In the genomic region with DNA sequence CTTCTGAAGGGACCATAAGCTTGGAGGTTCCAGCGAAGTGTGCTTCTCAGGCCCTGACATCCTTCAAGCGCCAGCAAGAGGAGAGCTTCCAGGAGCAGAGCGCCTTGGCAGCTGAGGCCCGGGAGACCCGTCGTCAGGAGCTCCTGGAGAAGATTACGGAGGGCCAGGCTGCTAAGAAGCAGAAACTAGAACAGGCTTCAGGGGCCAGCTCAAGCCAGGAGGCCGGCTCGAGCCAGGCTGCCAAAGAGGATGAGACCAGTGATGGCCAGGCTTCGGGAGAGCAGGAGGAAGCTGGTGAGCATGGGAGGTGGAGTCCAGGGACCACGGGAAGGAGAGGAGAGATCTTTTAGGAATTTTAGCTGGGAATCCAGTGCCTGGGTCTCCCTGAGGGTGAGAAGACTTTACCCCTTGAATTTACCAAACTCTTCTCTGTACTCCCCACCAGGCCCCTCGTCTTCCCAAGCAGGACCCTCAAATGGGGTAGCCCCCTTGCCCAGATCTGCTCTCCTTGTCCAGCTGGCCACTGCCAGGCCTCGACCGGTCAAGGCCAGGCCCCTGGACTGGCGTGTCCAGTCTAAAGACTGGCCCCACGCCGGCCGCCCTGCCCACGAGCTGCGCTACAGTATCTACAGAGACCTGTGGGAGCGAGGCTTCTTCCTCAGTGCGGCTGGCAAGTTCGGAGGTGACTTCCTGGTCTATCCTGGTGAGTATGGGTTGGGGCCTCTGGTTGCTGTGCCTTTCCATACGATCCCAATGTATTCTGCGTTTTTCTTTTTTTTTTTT, we compare ENCODE assay signal across 8 cellular contexts. TPM values are rescaled to one million over a fixed set of nuclear protein-coding genes. Genes with fewer than 3 reads are reported as not detected.
DNase-seq lines count a peak whose midpoint lies in the region; TF ChIP-seq lines count a peak whose summit lies in the region.

No MANE protein-coding gene starts in this region.

- DNase-seq in GM23248 (peak; percentile 71), SK-N-MC (ENCODE audit: low read depth, low spot score) (no peak), fibroblast of pulmonary artery (ENCODE audit: low read depth) (peak; percentile 44), skeletal muscle cell (ENCODE audit: low read depth) (no peak), HEK293T (ENCODE audit: extremely low spot score) (no peak), HUDEP-2 (lab: John Stamatoyannopoulos, UW; ENCODE audit: unreplicated experiment in 76 of 76) (no peak), mucosa of gallbladder (ENCODE audit: low spot score) (no peak), 8988T (no peak)

- H4K20me1 ChIP-seq in GM23248 (ENCODE audit: insufficient read depth): no peaks in the 10 kb centered on the region

- CTCF ChIA-PET in HEK293T (lab: Yijun Ruan, JAX): interaction anchor here (0.5 to 0.7 kb wide), 3 partner anchors 9 to 1929 kb away, joined by 3 to 4 read pairs (median 3); a partner anchor contains a TSS

- peaks cover 11% of the 10 kb centered on the region for H3K4me1 ChIP-seq in GM23248 (ENCODE audit: insufficient read depth)

- in situ Hi-C loops in GM23248 (cut with MboI): no loop called here

- H3K9me3 ChIP-seq in GM23248 (ENCODE audit: low read depth): no peaks in the 10 kb centered on the region
- no peaks in the 10 kb centered on the region for H3K9me3 ChIP-seq in SK-N-MC (ENCODE audit: low read depth, low read length)

- peaks cover 58% of the 10 kb centered on the region for H3K79me2 ChIP-seq in GM23248 (ENCODE audit: insufficient read depth)

- 46 to 47% methylated on average over 25 of the region's 25 CpGs for WGBS in GM23248 (ENCODE audit: low coverage in 1 of 2, low lambda C conversion rate in 2 of 2, missing lambda C conversion rate in 2 of 2), 2 experiments

- TF ChIP-seq CTCF in fibroblast of pulmonary artery (IDR thresholded peaks at IDR 0.05; ENCODE audit: low read length, missing control alignments): no peak

- H3K27me3 ChIP-seq in GM23248 (replicated peaks; ENCODE audit: insufficient read depth): no peaks in the 10 kb centered on the region

- peaks cover 18% of the 10 kb centered on the region for H3F3A ChIP-seq in GM23248 (ENCODE audit: insufficient read depth)

- peak overlapping the region; percentile 78 for H2AFZ ChIP-seq in GM23248

- H3K9ac ChIP-seq in GM23248 (peak overlapping the region; percentile 94), SK-N-MC (ENCODE audit: insufficient read length) (peak overlapping the region; percentile 91)

- H3K36me3 ChIP-seq in GM23248 (ENCODE audit: low read depth) (peaks cover 6% of the 10 kb centered on the region), SK-N-MC (ENCODE audit: insufficient read depth, low read length) (peaks cover 23% of the 10 kb centered on the region)

- H3K27ac ChIP-seq in GM23248 (peak overlapping the region; percentile 98), SK-N-MC (peak overlapping the region; percentile 97)

- H3K9me2 ChIP-seq in GM23248 (ENCODE audit: insufficient read depth): no peaks in the 10 kb centered on the region

- POLR2A ChIA-PET in HEK293T (lab: Yijun Ruan, JAX): interaction anchor here (0.9 to 5.7 kb wide), 5 partner anchors 8 to 55 kb away, joined by 4 to 76 read pairs (median 5); a partner anchor contains a TSS

- peak overlapping the region; percentile 86 for H3K4me3 ChIP-seq in GM23248
- H3K4me3 ChIP-seq in SK-N-MC: peak overlapping the region; percentile 88
- H3K4me3 ChIP-seq in fibroblast of pulmonary artery (replicated peaks; ENCODE audit: low read depth, low read length): peak overlapping the region; percentile 84
- peak overlapping the region; percentile 60 for H3K4me3 ChIP-seq in skeletal muscle cell (ENCODE audit: low read depth, low read length)

- H3K4me2 ChIP-seq in GM23248 (ENCODE audit: unreplicated experiment): peak overlapping the region; percentile 90

TF ChIP-seq in HEK293T, 16 proteins besides CTCF, POLR2A, EP300 and RAD21:
- TF ChIP-seq LEF1 (IDR thresholded peaks at IDR 0.05; ENCODE audit: borderline replicate concordance) (no peak), SUZ12 (IDR thresholded peaks at IDR 0.05) (no peak), HDGF (IDR thresholded peaks at IDR 0.05; ENCODE audit: borderline replicate concordance) (no peak), CTBP1 (IDR thresholded peaks at IDR 0.05; ENCODE audit: borderline replicate concordance) (no peak), NFRKB (IDR thresholded peaks at IDR 0.05) (no peak), FOXM1 (IDR thresholded peaks at IDR 0.05; ENCODE audit: borderline replicate concordance) (no peak)
- TF ChIP-seq, protein P1, sequence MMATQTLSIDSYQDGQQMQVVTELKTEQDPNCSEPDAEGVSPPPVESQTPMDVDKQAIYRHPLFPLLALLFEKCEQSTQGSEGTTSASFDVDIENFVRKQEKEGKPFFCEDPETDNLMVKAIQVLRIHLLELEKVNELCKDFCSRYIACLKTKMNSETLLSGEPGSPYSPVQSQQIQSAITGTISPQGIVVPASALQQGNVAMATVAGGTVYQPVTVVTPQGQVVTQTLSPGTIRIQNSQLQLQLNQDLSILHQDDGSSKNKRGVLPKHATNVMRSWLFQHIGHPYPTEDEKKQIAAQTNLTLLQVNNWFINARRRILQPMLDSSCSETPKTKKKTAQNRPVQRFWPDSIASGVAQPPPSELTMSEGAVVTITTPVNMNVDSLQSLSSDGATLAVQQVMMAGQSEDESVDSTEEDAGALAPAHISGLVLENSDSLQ (IDR thresholded peaks at IDR 0.05): no peak

RNA-seq across cellular contexts. Expression of a gene that starts 0.8 kb away (rescaled TPM):
- total RNA-seq in GM23248 (2014; rRNA removed; shearing (Covaris generic)): 102 and 105 TPM in 2 replicates
- 90.0 TPM in 2 replicates for polyA plus RNA-seq in GM23248 (2016; fragmentation: Nextera tagmentation; extraction: Ambion mirVana)
- 62.6 TPM for total RNA-seq in mucosa of gallbladder

RNA-seq across cellular contexts. Expression of a gene that starts 2.5 kb away (rescaled TPM):
- 109 and 157 TPM in 2 replicates for total RNA-seq in GM23248 (2014; rRNA removed; shearing (Covaris generic))
- polyA plus RNA-seq in GM23248 (2016; fragmentation: Nextera tagmentation; extraction: Ambion mirVana): 133 and 144 TPM in 2 replicates
- 263 TPM for total RNA-seq in mucosa of gallbladder

RNA-seq across cellular contexts. Expression of a gene that starts 8.8 kb away (rescaled TPM):
- 1,319 and 1,498 TPM in 2 replicates for total RNA-seq in GM23248 (2014; rRNA removed; shearing (Covaris generic))
- 395 and 404 TPM in 2 replicates for polyA plus RNA-seq in GM23248 (2016; fragmentation: Nextera tagmentation; extraction: Ambion mirVana)
- 1,008 TPM for total RNA-seq in mucosa of gallbladder

RNA-seq across cellular contexts. Expression of a gene that starts 18.9 kb away (rescaled TPM):
- not detected in 2 replicates for total RNA-seq in GM23248 (2014; rRNA removed; shearing (Covaris generic))
- polyA plus RNA-seq in GM23248 (2016; fragmentation: Nextera tagmentation; extraction: Ambion mirVana): 0.18 TPM in 1 of 2 replicates, not detected in the other
- total RNA-seq in mucosa of gallbladder: 198 TPM

RNA-seq across cellular contexts. Expression of a gene that starts 30.9 kb away (rescaled TPM):
- total RNA-seq in GM23248 (2014; rRNA removed; shearing (Covaris generic)): not detected in 2 replicates
- 0.13 and 0.53 TPM in 2 replicates for polyA plus RNA-seq in GM23248 (2016; fragmentation: Nextera tagmentation; extraction: Ambion mirVana)
- total RNA-seq in mucosa of gallbladder: 3.1 TPM

Comparison
In these comparisons a context has a peak if more than half of its experiments do, and no peak if none do; other contexts are left out.
1. DNase-seq: peak in GM23248 (single experiment) and fibroblast of pulmonary artery (single experiment); none in SK-N-MC (single experiment), skeletal muscle cell (single experiment), HEK293T (single experiment), HUDEP-2 (0 of 76), mucosa of gallbladder (single experiment) and 8988T (single experiment).
2. Peak in every context shown above with its lines, with median percentiles within 50 percentile points of each other: H3K4me3 ChIP-seq.